27 cellular contexts compared by ENCODE assay signal in genomic region chr10:36303896-36304295, GRCh38.
"Had no signal": no experiment of that assay in that cellular context is flagged by ENCODE, and none has a peak within 500 bp of the region (broad histone marks: within the 10 kb centered on the region; RNA-seq: fewer than 3 reads in every experiment).

No MANE protein-coding gene starts in this region.

- H3K4me2 ChIP-seq: neural progenitor cell, smooth muscle cell had no signal

- DNase-seq: cerebellar nuclear complex; dorsolateral prefrontal cortex; effector CD8-positive, alpha-beta T cell; endodermal cell; foreskin melanocyte; hypothalamus; immature natural killer cell; kidney; mesenchymal stem cell; mucosa of descending colon; naive B cell; stimulated activated CD4-positive, alpha-beta T cell treated with anti-CD3 and anti-CD28 coated beads, Interleukin-12 subunit alpha, Interleukin-12 subunit beta, amount 100 ng/mL, for 4 hours; stimulated activated CD4-positive, alpha-beta T cell treated with anti-CD3 and anti-CD28 coated beads, Interleukin-1b, Interleukin-23, amount 100 ng/mL, for 48 hours; stimulated activated CD4-positive, alpha-beta T cell treated with anti-CD3 and anti-CD28 coated beads, Interleukin-4, amount 100 ng/mL, for 1 hour; stimulated activated naive CD8-positive, alpha-beta T cell treated with anti-CD3 and anti-CD28 coated beads, Interleukin-15, Interleukin-2, amounts not matched to agents 100 U/mL and 50 U/mL, for 24 hours; upper lobe of left lung had no signal

- ATAC-seq: left lobe of liver; mucosa of descending colon; sciatic nerve; stimulated activated effector memory CD8-positive, alpha-beta T cell treated with anti-CD3 and anti-CD28 coated beads, Interleukin-12 subunit alpha, Interleukin-12 subunit beta, amount 100 ng/mL, for 72 hours; stimulated activated naive CD8-positive, alpha-beta T cell treated with anti-CD3 and anti-CD28 coated beads, Interleukin-15, Interleukin-2, amounts not matched to agents 100 U/mL and 50 U/mL, for 24 hours had no signal

- H3K4me3 ChIP-seq: dorsolateral prefrontal cortex, esophagus muscularis mucosa, lung, mucosa of descending colon, neural progenitor cell, prostate gland, right atrium auricular region, smooth muscle cell, thoracic aorta, tibial nerve, upper lobe of left lung had no signal

- H3K9ac ChIP-seq: neural progenitor cell had no signal

- H3K27ac ChIP-seq: dorsolateral prefrontal cortex, esophagus muscularis mucosa, neural progenitor cell, prostate gland, right atrium auricular region, thoracic aorta, tibial nerve, upper lobe of left lung had no signal

- H3K9me3 ChIP-seq: esophagus muscularis mucosa, prostate gland, right atrium auricular region, thoracic aorta, upper lobe of left lung had no signal

- H3K4me1 ChIP-seq: esophagus muscularis mucosa, neural progenitor cell, prostate gland, right atrium auricular region, tibial nerve, upper lobe of left lung had no signal

- H2AFZ ChIP-seq: neural progenitor cell had no signal

- H3K36me3 ChIP-seq: esophagus muscularis mucosa, neural progenitor cell, prostate gland, right atrium auricular region, thoracic aorta, tibial nerve, upper lobe of left lung had no signal

- H3K27me3 ChIP-seq: esophagus muscularis mucosa, neural progenitor cell, right atrium auricular region, tibial nerve, upper lobe of left lung had no signal
